21 cellular contexts compared by ENCODE assay signal in genomic region chr1:50858761-50859160, GRCh38.
"Had no signal": no experiment of that assay in that cellular context is flagged by ENCODE, and none has a peak within 500 bp of the region (broad histone marks: within the 10 kb centered on the region; RNA-seq: fewer than 3 reads in every experiment).

No MANE protein-coding gene starts in this region.

- ATAC-seq: HepG2, Panc1 had no signal

- H3K27ac ChIP-seq: RWPE1 had no signal

- H3K9ac ChIP-seq: SK-N-SH had no signal

- FAIRE-seq: HepG2 had no signal

- H3K4me2 ChIP-seq: SK-N-SH had no signal

- DNase-seq: IMR-90, Karpas-422, KG1, MM.1S, NCI-H1092 treated with DMSO at 0.1 percent for 48 hours, NCI-H1436, NCI-H187, NCI-H2029, NCI-H2081 treated with DMSO at 0.1 percent for 48 hours, NCI-H2171, NCI-H226, NCI-H446, NCI-H510A, NCI-H524 treated with DMSO at 0.1 percent for 48 hours, NCI-H69, NCI-H774, SHP77, SK-N-SH had no signal
